ENCODE assay signal across 28 cellular contexts in genomic region chr7:157573244-157573643, GRCh38.
"Had no signal": no experiment of that assay in that cellular context is flagged by ENCODE, and none has a peak within 500 bp of the region (broad histone marks: within the 10 kb centered on the region; RNA-seq: fewer than 3 reads in every experiment).

No MANE protein-coding gene starts in this region.

- H3K4me1 ChIP-seq: adrenal gland, body of pancreas, pancreas, psoas muscle had no signal

- H3K27ac Mint-ChIP-seq: mesothelial cell of epicardium had no signal

- H3K36me3 Mint-ChIP-seq: activated naive CD4-positive, alpha-beta T cell treated with anti-CD3 and anti-CD28 coated beads, Interleukin-2, amount 50 U/mL, for 72 hours; mesothelial cell of epicardium; naive B cell had no signal

- H3K4me3 ChIP-seq: adrenal gland, body of pancreas, cardiac muscle cell, coronary artery, dorsolateral prefrontal cortex, gastroesophageal sphincter, hepatocyte, pancreas, psoas muscle, smooth muscle cell, thoracic aorta had no signal

- H3K36me3 ChIP-seq: adrenal gland, cardiac muscle cell, gastroesophageal sphincter, pancreas, thoracic aorta had no signal

- ATAC-seq: body of pancreas, gastroesophageal sphincter, left cardiac atrium, pancreas, psoas muscle had no signal

- H3K9me3 Mint-ChIP-seq: activated naive CD4-positive, alpha-beta T cell treated with anti-CD3 and anti-CD28 coated beads, Interleukin-2, amount 50 U/mL, for 72 hours; mesothelial cell of epicardium; naive B cell; neural crest cell had no signal

- H3K4me3 Mint-ChIP-seq: mesothelial cell of epicardium, naive B cell, neural crest cell had no signal

- H3K27ac ChIP-seq: adrenal gland, body of pancreas, cardiac muscle cell, coronary artery, dorsolateral prefrontal cortex, gastroesophageal sphincter, hepatocyte, pancreas, psoas muscle, thoracic aorta had no signal

- DNase-seq: activated CD4-positive, alpha-beta T cell treated with anti-CD3 and anti-CD28 coated beads for 4 hours; activated CD4-positive, alpha-beta T cell treated with anti-CD3 and anti-CD28 coated beads, Interleukin-2, amount 50 U/mL, for 48 hours; activated CD4-positive, CD25-positive, alpha-beta regulatory T cell; adrenal gland; body of pancreas; cerebellar nuclear complex; effector memory CD4-positive, alpha-beta T cell; islet precursor cell; left cardiac atrium; mammary epithelial cell; naive B cell; nucleus accumbens; pancreas; psoas muscle; stimulated activated CD4-positive, alpha-beta T cell treated with anti-CD3 and anti-CD28 coated beads, Interleukin-15, amount 100 ng/mL, for 24 hours; stimulated activated CD4-positive, alpha-beta T cell treated with anti-CD3 and anti-CD28 coated beads, Interleukin-2, amount 100 ng/mL, for 24 hours; stimulated activated naive CD4-positive, alpha-beta T cell treated with Interleukin-2 at 50 U/mL for 16 hours; trophoblast cell had no signal

- H3K27me3 ChIP-seq: adrenal gland, body of pancreas, cardiac muscle cell, dorsolateral prefrontal cortex, hepatocyte, pancreas had no signal

- H3K9me3 ChIP-seq: adrenal gland, body of pancreas, gastroesophageal sphincter, pancreas, psoas muscle, thoracic aorta had no signal
